In genomic region chr5:138229387-138229786, GRCh38 we compare ENCODE assay signal across 27 cellular contexts. TPM values are rescaled to one million over a fixed set of nuclear protein-coding genes. Genes with fewer than 3 reads are reported as not detected.
"Had no signal": no experiment of that assay in that cellular context is flagged by ENCODE, and none has a peak within 500 bp of the region (broad histone marks: within the 10 kb centered on the region; RNA-seq: fewer than 3 reads in every experiment).

No MANE protein-coding gene starts in this region.

- DNase-seq: heart right ventricle; islet precursor cell; left ventricle myocardium inferior; mesendoderm; naive B cell; natural killer cell; nephron progenitor cell; ovary; right cardiac atrium; sigmoid colon; small intestine; stimulated activated CD4-positive, alpha-beta T cell treated with anti-CD3 and anti-CD28 coated beads, Interleukin-12 subunit alpha, Interleukin-12 subunit beta, amount 100 ng/mL, for 4 hours; stimulated activated CD4-positive, alpha-beta T cell treated with anti-CD3 and anti-CD28 coated beads, Interleukin-15, amount 100 ng/mL, for 24 hours; stimulated activated CD4-positive, alpha-beta T cell treated with anti-CD3 and anti-CD28 coated beads, Interleukin-2, amount 100 ng/mL, for 24 hours; stimulated activated CD4-positive, alpha-beta T cell treated with anti-CD3 and anti-CD28 coated beads, Interleukin-4, amount 100 ng/mL, for 1 hour; stimulated activated naive B cell treated with anti-CD40 and anti-IgM and Interleukin-4, amounts not matched to agents 10 μg/mL and 1 μg/mL and 100 μg/mL, for 72 hours; stimulated activated naive CD8-positive, alpha-beta T cell treated with anti-CD3 and anti-CD28 coated beads, Interleukin-15, Interleukin-2, amounts not matched to agents 100 U/mL and 50 U/mL, for 24 hours; stomach; testis; thyroid gland; transverse colon; upper lobe of right lung had no signal

- H3K4me1 ChIP-seq: neural progenitor cell, prostate gland, upper lobe of right lung had no signal

- H3K79me2 ChIP-seq: hepatocyte had no signal

- H3K27ac ChIP-seq: neural progenitor cell, ovary, prostate gland, sigmoid colon, testis, thyroid gland, transverse colon, upper lobe of right lung had no signal

- H3K36me3 ChIP-seq: heart right ventricle, left ventricle myocardium inferior, neural progenitor cell, ovary, prostate gland, sigmoid colon, stomach, thyroid gland, transverse colon, upper lobe of right lung had no signal

- H3K4me3 ChIP-seq: heart right ventricle, hepatocyte, left ventricle myocardium inferior, lung, neural progenitor cell, ovary, prostate gland, sigmoid colon, stomach, testis, thyroid gland, transverse colon, upper lobe of right lung had no signal

- H3K9ac ChIP-seq: neural progenitor cell had no signal

- H3K9me3 ChIP-seq: ovary, prostate gland, testis, thyroid gland, upper lobe of right lung had no signal

- ATAC-seq: natural killer cell; stimulated activated naive B cell treated with anti-CD40 and anti-IgM and Interleukin-4, amounts not matched to agents 10 μg/mL and 1 μg/mL and 100 μg/mL, for 72 hours; stimulated activated naive CD8-positive, alpha-beta T cell treated with anti-CD3 and anti-CD28 coated beads, Interleukin-15, Interleukin-2, amounts not matched to agents 100 U/mL and 50 U/mL, for 24 hours; upper lobe of right lung had no signal

- H2AFZ ChIP-seq: hepatocyte, neural progenitor cell had no signal

- H3K4me2 ChIP-seq: hepatocyte, neural progenitor cell had no signal

- H3K27me3 ChIP-seq: heart right ventricle, hepatocyte, neural progenitor cell, ovary, sigmoid colon, testis, thyroid gland, transverse colon, upper lobe of right lung had no signal

RNA-seq across cellular contexts. Expression of gene GFRA3, which starts 45.0 kb away (rescaled TPM):
- total RNA-seq: mononuclear cell, natural killer cell, thyroid gland had no signal
